10 cellular contexts compared by ENCODE assay signal in genomic region chr16:11636172-11636721, GRCh38. TPM values are rescaled to one million over a fixed set of nuclear protein-coding genes. Genes with fewer than 3 reads are reported as not detected.
DNase-seq lines count a peak whose midpoint lies in the region; ATAC-seq lines count a peak whose summit lies in the region.
"Had no signal": no experiment of that assay in that cellular context is flagged by ENCODE, and none has a peak within 500 bp of the region (broad histone marks: within the 10 kb centered on the region; RNA-seq: fewer than 3 reads in every experiment).

No MANE protein-coding gene starts in this region.

- H3K4me1 ChIP-seq in HUES48 (ENCODE audit: control insufficient read depth, insufficient read depth, low read length), result peaks cover 17% of the 10 kb centered on the region

- peak overlapping the region; percentile 42; the same call in 1 of the 2 replicates for H3K4me3 ChIP-seq in HUES48 (ENCODE audit: low read depth, low read length)
- H3K4me3 ChIP-seq: SK-N-MC had no signal

- DNase-seq in NCI-H526 treated with DMSO at 0.1 percent for 48 hours (lab: John Stamatoyannopoulos, UW) (peak; percentile 88), iPS DF 19.7 (ENCODE audit: low read depth, low spot score) (peak; percentile 100), renal cortical epithelial cell (ENCODE audit: low read depth) (peak; percentile 71)
- no peak for DNase-seq in activated naive CD8-positive, alpha-beta T cell treated with anti-CD3 and anti-CD28 coated beads for 36 hours
- DNase-seq in activated naive CD4-positive, alpha-beta T cell (lab: John Stamatoyannopoulos, UW), result no peak
- DNase-seq in activated CD4-positive, CD25-positive, alpha-beta regulatory T cell treated with anti-CD3 and anti-CD28 coated beads, Interleukin-2, amount 50 U/mL, for 72 hours, result no peak
- DNase-seq: GF-D8 had no signal

- no peaks in the 10 kb centered on the region for H3K36me3 ChIP-seq in HUES48 (ENCODE audit: control insufficient read depth, insufficient read depth, low read length)

- H3K9me3 Mint-ChIP-seq in activated naive CD8-positive, alpha-beta T cell treated with anti-CD3 and anti-CD28 coated beads for 36 hours, result no peaks in the 10 kb centered on the region

- no peak overlapping the region for H3K27ac Mint-ChIP-seq in activated naive CD8-positive, alpha-beta T cell treated with anti-CD3 and anti-CD28 coated beads for 36 hours

- peaks cover 20% of the 10 kb centered on the region for H3K4me1 Mint-ChIP-seq in activated naive CD8-positive, alpha-beta T cell treated with anti-CD3 and anti-CD28 coated beads for 36 hours

- H3K9me3 ChIP-seq in HUES48 (ENCODE audit: control insufficient read depth, insufficient read depth, low read length), result no peaks in the 10 kb centered on the region

- H3K36me3 Mint-ChIP-seq in activated naive CD8-positive, alpha-beta T cell treated with anti-CD3 and anti-CD28 coated beads for 36 hours, result no peaks in the 10 kb centered on the region

- H3K27ac ChIP-seq in HUES48 (ENCODE audit: low read depth, low read length), result peak overlapping the region; percentile 55
- H3K27ac ChIP-seq: SK-N-MC had no signal

- no peaks in the 10 kb centered on the region for H3K27me3 ChIP-seq in HUES48 (ENCODE audit: control insufficient read depth, insufficient read depth, low read length)

- peak overlapping the region; percentile 5; the same call in 1 of the 2 replicates for H3K9ac ChIP-seq in HUES48 (ENCODE audit: low read depth, low read length)

- ATAC-seq in HG03175 (IDR thresholded peaks at IDR 0.05; ENCODE audit: unreplicated experiment), result no peak

- H3K4me3 Mint-ChIP-seq in activated naive CD8-positive, alpha-beta T cell treated with anti-CD3 and anti-CD28 coated beads for 36 hours, result no peak overlapping the region

- no peaks in the 10 kb centered on the region for H3K27me3 Mint-ChIP-seq in activated naive CD8-positive, alpha-beta T cell treated with anti-CD3 and anti-CD28 coated beads for 36 hours

RNA-seq across cellular contexts. Expression of gene SNN, which starts 32.0 kb away (rescaled TPM):
- total RNA-seq in renal cortical epithelial cell, result 25.4 and 50.7 TPM in 2 replicates
- total RNA-seq in activated naive CD8-positive, alpha-beta T cell treated with anti-CD3 and anti-CD28 coated beads for 36 hours, result 10 to 100 TPM; 10.3 to 11.2 TPM

RNA-seq across cellular contexts. Expression of gene LITAF, which starts 49.5 kb away (rescaled TPM):
- total RNA-seq in renal cortical epithelial cell, result 52.6 and 59.2 TPM in 2 replicates
- total RNA-seq in activated naive CD8-positive, alpha-beta T cell treated with anti-CD3 and anti-CD28 coated beads for 36 hours, result 100 to 1,000 TPM; 127 to 130 TPM

Comparison
In these comparisons a context has a peak if more than half of its experiments do, and no peak if none do; other contexts are left out.
1. DNase-seq: peak in NCI-H526 treated with DMSO at 0.1 percent for 48 hours (single experiment), iPS DF 19.7 (single experiment) and renal cortical epithelial cell (single experiment); none in activated naive CD8-positive, alpha-beta T cell treated with anti-CD3 and anti-CD28 coated beads for 36 hours (single experiment), activated naive CD4-positive, alpha-beta T cell (0 of 4) and activated CD4-positive, CD25-positive, alpha-beta regulatory T cell treated with anti-CD3 and anti-CD28 coated beads, Interleukin-2, amount 50 U/mL, for 72 hours (single experiment).